ENCODE assay signal across 9 cellular contexts in the genomic region with DNA sequence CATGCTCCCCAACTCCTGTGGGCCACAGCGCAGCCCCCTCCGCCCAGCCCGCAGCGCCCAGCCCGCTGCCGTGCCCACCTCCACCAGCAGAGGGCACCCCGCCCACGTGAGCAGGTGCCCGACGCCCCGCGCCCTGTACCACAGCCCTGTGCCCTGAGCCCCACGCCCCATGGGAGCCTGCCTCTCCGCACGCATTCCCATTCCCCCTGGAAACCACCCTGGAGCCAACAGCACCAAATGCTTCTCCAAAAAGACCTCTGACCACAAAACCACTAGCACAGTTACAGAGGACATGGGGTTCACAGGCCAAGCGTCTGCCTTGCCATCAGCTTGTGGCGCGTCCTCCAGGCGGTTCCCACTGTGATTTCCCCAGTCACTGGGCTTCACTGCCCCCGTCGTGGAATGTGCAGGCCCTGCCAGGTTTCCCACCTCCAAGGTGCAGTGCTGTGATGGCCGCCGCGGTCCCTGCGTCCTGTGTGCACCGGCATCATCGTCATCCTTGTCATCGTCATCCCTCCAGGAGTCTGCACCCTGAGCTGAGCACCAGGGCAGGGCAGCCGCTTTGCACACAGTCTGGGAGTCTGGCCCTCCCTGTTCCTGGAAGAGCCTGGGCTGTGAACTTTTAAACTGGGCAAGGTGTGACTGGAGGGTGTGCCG.
DNase-seq lines count a peak whose midpoint lies in the region; ATAC-seq and TF ChIP-seq lines count a peak whose summit lies in the region.
"Had no signal": no experiment of that assay in that cellular context is flagged by ENCODE, and none has a peak within 500 bp of the region (broad histone marks: within the 10 kb centered on the region; RNA-seq: fewer than 3 reads in every experiment).

No MANE protein-coding gene starts in this region.

- peak overlapping the region in 1 of 5 experiments; percentile 67 for H3K27ac Mint-ChIP-seq in brain
- H3K27ac Mint-ChIP-seq: T-helper 1 cell treated with Interleukin-12 subunit alpha and Interleukin-12 subunit beta and Interleukin-4 antibody, amounts not matched to agents 30 μg/mL and 1 μg/mL, for 36 hours had no signal

- ATAC-seq in HG03159 (IDR thresholded peaks at IDR 0.05; ENCODE audit: unreplicated experiment): peak; percentile 53
- no peak for ATAC-seq in GM19023 (IDR thresholded peaks at IDR 0.05; ENCODE audit: unreplicated experiment)

- 37 to 40% methylated on average over 28 to 29 of the region's 30 CpGs for WGBS in lower leg skin, 2 donors

- TF ChIP-seq POLR2A in lower leg skin (IDR thresholded peaks at IDR 0.05): no peak

- no peak overlapping the region for H3K4me3 ChIP-seq in lower leg skin (ENCODE audit: low read depth, poor library complexity, severe bottlenecking)

- intact Hi-C loops in lower leg skin (cut with DNase I; ENCODE audit: low total_unique reads): loop anchor here (5.0 kb wide), 2 partner anchors 179 to 236 kb away; no protein-coding TSS in a partner anchor

- no peaks in the 10 kb centered on the region for H3K36me3 Mint-ChIP-seq in brain

- peaks cover 11% of the 10 kb centered on the region for H3K27me3 Mint-ChIP-seq in brain

- DNase-seq in GM03348 (ENCODE audit: low spot score) (peak; percentile 89), UCSD-AML1 (lab: John Stamatoyannopoulos, UW; ENCODE audit: unreplicated experiment) (peak; percentile 64), left kidney (ENCODE audit: low read depth, low spot score) (peak; percentile 63), lower leg skin (ENCODE audit: low spot score in 2 of 2) (no peak)
- DNase-seq in stimulated activated CD4-positive, alpha-beta T cell treated with anti-CD3 and anti-CD28 coated beads, TNF-alpha, amount 100 ng/mL, for 4 hours (ENCODE audit: low read depth in 3 of 3): peak; percentile 38 to 61 (median 50)

- H3K9me3 Mint-ChIP-seq in brain: no peaks in the 10 kb centered on the region
- H3K9me3 Mint-ChIP-seq: T-helper 1 cell treated with Interleukin-12 subunit alpha and Interleukin-12 subunit beta and Interleukin-4 antibody, amounts not matched to agents 30 μg/mL and 1 μg/mL, for 36 hours had no signal

- TF ChIP-seq CTCF in brain (conservative IDR thresholded peaks at IDR 0.05) (peak; percentile 92 to 97), lower leg skin (IDR thresholded peaks at IDR 0.05) (peak in 1 of 3 donors; percentile 66)

- H3K4me1 Mint-ChIP-seq in brain: peaks cover 5% of the 10 kb centered on the region

- no peak overlapping the region for H3K4me3 Mint-ChIP-seq in brain
- H3K4me3 Mint-ChIP-seq: T-helper 1 cell treated with Interleukin-12 subunit alpha and Interleukin-12 subunit beta and Interleukin-4 antibody, amounts not matched to agents 30 μg/mL and 1 μg/mL, for 36 hours had no signal

Comparison
In these comparisons a context has a peak if more than half of its experiments do, and no peak if none do; other contexts are left out.
1. DNase-seq: peak in GM03348 (single experiment), UCSD-AML1 (single experiment), left kidney (single experiment) and stimulated activated CD4-positive, alpha-beta T cell treated with anti-CD3 and anti-CD28 coated beads, TNF-alpha, amount 100 ng/mL, for 4 hours (3 of 3); none in lower leg skin (0 of 2).